In the genomic region with DNA sequence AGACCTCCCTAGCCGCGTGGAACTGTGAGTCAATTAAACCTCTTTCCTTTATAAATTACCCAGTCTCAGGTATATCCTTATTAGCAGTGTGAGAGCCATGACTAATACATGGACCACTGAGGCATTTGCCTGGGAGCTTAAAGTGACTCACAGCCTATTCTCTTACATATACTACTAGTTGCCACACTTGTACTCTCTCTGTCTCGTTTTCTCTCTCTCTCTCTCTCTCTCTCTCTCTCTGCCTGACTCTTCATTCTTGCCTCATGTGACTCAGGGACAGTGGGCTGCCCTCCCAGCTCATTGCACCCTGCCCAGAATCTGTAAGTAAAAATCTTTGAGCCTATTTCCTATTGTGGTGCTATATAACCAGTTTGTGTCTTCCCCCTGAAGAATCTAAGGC, we compare ENCODE assay signal across 17 cellular contexts.
DNase-seq lines count a peak whose midpoint lies in the region; ATAC-seq, FAIRE-seq and TF ChIP-seq lines count a peak whose summit lies in the region.
"Had no signal": no experiment of that assay in that cellular context is flagged by ENCODE, and none has a peak within 500 bp of the region (broad histone marks: within the 10 kb centered on the region; RNA-seq: fewer than 3 reads in every experiment).

No MANE protein-coding gene starts in this region.

- H3K9me3 ChIP-seq in adrenal gland (replicated peaks in 1 of 3), result no peaks in the 10 kb centered on the region
- H3K9me3 ChIP-seq: A549, left ventricle myocardium inferior, thyroid gland had no signal

- no peaks in the 10 kb centered on the region for H3K36me3 Mint-ChIP-seq in activated T-cell treated with anti-CD3 and anti-CD28 coated beads, Interleukin-2, amount 50 U/mL, for 4 hours (ENCODE audit: insufficient read depth)
- H3K36me3 Mint-ChIP-seq in activated T-cell treated with anti-CD3 and anti-CD28 coated beads, Interleukin-2, amount 50 U/mL, for 24 hours (ENCODE audit: low read depth), result no peaks in the 10 kb centered on the region
- H3K36me3 Mint-ChIP-seq in activated T-helper 17 cell treated with anti-CD3 and anti-CD28 coated beads, Interleukin-2, amount 50 U/mL, for 72 hours (ENCODE audit: low read depth), result no peaks in the 10 kb centered on the region

- no peak overlapping the region for H3K27ac ChIP-seq in adrenal gland
- H3K27ac ChIP-seq: A549, left ventricle myocardium inferior, skin epidermis, thyroid gland had no signal

- TF ChIP-seq CTCF in fibroblast of the aortic adventitia (IDR thresholded peaks at IDR 0.05; ENCODE audit: insufficient read depth, low read length) (no peak), adrenal gland (IDR thresholded peaks at IDR 0.05) (no peak)

- no peak overlapping the region for H3K4me3 Mint-ChIP-seq in activated T-cell treated with anti-CD3 and anti-CD28 coated beads, Interleukin-2, amount 50 U/mL, for 4 hours
- H3K4me3 Mint-ChIP-seq in activated T-cell treated with anti-CD3 and anti-CD28 coated beads, Interleukin-2, amount 50 U/mL, for 24 hours, result no peak overlapping the region
- H3K4me3 Mint-ChIP-seq in activated T-helper 17 cell treated with anti-CD3 and anti-CD28 coated beads, Interleukin-2, amount 50 U/mL, for 72 hours, result no peak overlapping the region

- peak; percentile 35 for FAIRE-seq in urothelium cell line (lab: Jason Lieb, UNC)
- FAIRE-seq: A549, frontal cortex had no signal

- H3K4me3 ChIP-seq in fibroblast of the aortic adventitia (ENCODE audit: low read depth, low read length) (no peak overlapping the region), adrenal gland (no peak overlapping the region)
- H3K4me3 ChIP-seq: A549, left ventricle myocardium inferior, skin epidermis, thyroid gland had no signal

- no peak for TF ChIP-seq POLR2A in adrenal gland (IDR thresholded peaks at IDR 0.05)

- no peak overlapping the region for H3K27ac Mint-ChIP-seq in activated T-cell treated with anti-CD3 and anti-CD28 coated beads, Interleukin-2, amount 50 U/mL, for 24 hours
- no peak overlapping the region for H3K27ac Mint-ChIP-seq in activated T-helper 17 cell treated with anti-CD3 and anti-CD28 coated beads, Interleukin-2, amount 50 U/mL, for 72 hours
- H3K27ac Mint-ChIP-seq: activated T-helper 2 cell treated with anti-CD3 and anti-CD28 coated beads, Interferon-gamma antibody, Interleukin-2, Interleukin-4, amounts not matched to agents 10 μg/mL and 5 μg/mL and 100 μg/mL, durations not matched to agents 14 hours and 24 hours and 36 hours had no signal

- ATAC-seq in activated T-cell treated with anti-CD3 and anti-CD28 coated beads, Interleukin-2, amount 50 U/mL, for 4 hours, result peak; percentile 35 to 46
- peak; percentile 19 for ATAC-seq in activated T-helper 17 cell treated with anti-CD3 and anti-CD28 coated beads, Interleukin-2, amount 50 U/mL, for 72 hours (replicated peaks)
- ATAC-seq in GM21423 (IDR thresholded peaks at IDR 0.05; ENCODE audit: unreplicated experiment), result no peak
- ATAC-seq: A549 had no signal

- DNase-seq in activated T-cell treated with anti-CD3 and anti-CD28 coated beads, Interleukin-2, amount 50 U/mL, for 4 hours, result no peak
- DNase-seq in activated T-cell treated with anti-CD3 and anti-CD28 coated beads, Interleukin-2, amount 50 U/mL, for 24 hours, result no peak
- DNase-seq in fibroblast of the aortic adventitia (ENCODE audit: low read depth), result peak; percentile 58
- DNase-seq in urothelium cell line (ENCODE audit: low spot score), result peak; percentile 49
- no peak for DNase-seq in adrenal gland
- no peak for DNase-seq in NCI-H146 (lab: John Stamatoyannopoulos, UW)
- DNase-seq: cerebellar nuclear complex, DND-41, left ventricle myocardium inferior, NCI-H2107, thyroid gland had no signal

- 80 to 86% (median 84%) methylated on average over 3 of the region's 3 CpGs for WGBS in adrenal gland, 4 donors

- intact Hi-C loops in adrenal gland (cut with DNase I), result no loop called here

- no peaks in the 10 kb centered on the region for H3K27me3 Mint-ChIP-seq in activated T-cell treated with anti-CD3 and anti-CD28 coated beads, Interleukin-2, amount 50 U/mL, for 4 hours (ENCODE audit: low read depth)
- H3K27me3 Mint-ChIP-seq in activated T-cell treated with anti-CD3 and anti-CD28 coated beads, Interleukin-2, amount 50 U/mL, for 24 hours, result no peaks in the 10 kb centered on the region
- H3K27me3 Mint-ChIP-seq in activated T-helper 17 cell treated with anti-CD3 and anti-CD28 coated beads, Interleukin-2, amount 50 U/mL, for 72 hours, result no peaks in the 10 kb centered on the region

- H3K27me3 ChIP-seq in adrenal gland, result no peaks in the 10 kb centered on the region
- H3K27me3 ChIP-seq: thyroid gland had no signal

- no peaks in the 10 kb centered on the region for H3K36me3 ChIP-seq in adrenal gland (replicated peaks in 1 of 2)
- H3K36me3 ChIP-seq: left ventricle myocardium inferior, thyroid gland had no signal

- no peaks in the 10 kb centered on the region for H3K4me1 ChIP-seq in adrenal gland (replicated peaks in 1 of 2)
- H3K4me1 ChIP-seq: A549, left ventricle myocardium inferior, thyroid gland had no signal

- H3K9me3 Mint-ChIP-seq in activated T-cell treated with anti-CD3 and anti-CD28 coated beads, Interleukin-2, amount 50 U/mL, for 4 hours, result peaks cover 8% of the 10 kb centered on the region
- peaks cover 3% of the 10 kb centered on the region for H3K9me3 Mint-ChIP-seq in activated T-cell treated with anti-CD3 and anti-CD28 coated beads, Interleukin-2, amount 50 U/mL, for 24 hours
- peaks cover 13% of the 10 kb centered on the region for H3K9me3 Mint-ChIP-seq in activated T-helper 17 cell treated with anti-CD3 and anti-CD28 coated beads, Interleukin-2, amount 50 U/mL, for 72 hours
- H3K9me3 Mint-ChIP-seq: activated T-helper 2 cell treated with anti-CD3 and anti-CD28 coated beads, Interferon-gamma antibody, Interleukin-2, Interleukin-4, amounts not matched to agents 10 μg/mL and 5 μg/mL and 100 μg/mL, durations not matched to agents 14 hours and 24 hours and 36 hours had no signal

- no peaks in the 10 kb centered on the region for H3K4me1 Mint-ChIP-seq in activated T-cell treated with anti-CD3 and anti-CD28 coated beads, Interleukin-2, amount 50 U/mL, for 4 hours (ENCODE audit: low read depth)
- H3K4me1 Mint-ChIP-seq in activated T-cell treated with anti-CD3 and anti-CD28 coated beads, Interleukin-2, amount 50 U/mL, for 24 hours (ENCODE audit: low read depth), result no peaks in the 10 kb centered on the region
- H3K4me1 Mint-ChIP-seq in activated T-helper 17 cell treated with anti-CD3 and anti-CD28 coated beads, Interleukin-2, amount 50 U/mL, for 72 hours, result no peaks in the 10 kb centered on the region

Comparison
In these comparisons a context has a peak if more than half of its experiments do, and no peak if none do; other contexts are left out.
1. DNase-seq: peak in fibroblast of the aortic adventitia (single experiment) and urothelium cell line (single experiment); none in activated T-cell treated with anti-CD3 and anti-CD28 coated beads, Interleukin-2, amount 50 U/mL, for 4 hours (single experiment), activated T-cell treated with anti-CD3 and anti-CD28 coated beads, Interleukin-2, amount 50 U/mL, for 24 hours (single experiment), adrenal gland (0 of 7) and NCI-H146 (single experiment).